23 cellular contexts compared by ENCODE assay signal in genomic region chr11:41031571-41032060, GRCh38.
"Had no signal": no experiment of that assay in that cellular context is flagged by ENCODE, and none has a peak within 500 bp of the region (broad histone marks: within the 10 kb centered on the region; RNA-seq: fewer than 3 reads in every experiment).

No MANE protein-coding gene starts in this region.

- H3K36me3 Mint-ChIP-seq: activated naive CD4-positive, alpha-beta T cell treated with anti-CD3 and anti-CD28 coated beads, Interleukin-2, amount 50 U/mL, for 24 hours; activated naive CD8-positive, alpha-beta T cell treated with anti-CD3 and anti-CD28 coated beads, Interleukin-2, amount 10 ng/mL, durations not matched to agents 7 days and 5 days had no signal

- H3K36me3 ChIP-seq: ascending aorta, cardiac muscle cell, SJCRH30 had no signal

- H3K4me3 ChIP-seq: ascending aorta, cardiac muscle cell, SJCRH30, SK-N-MC had no signal

- H3K4me3 Mint-ChIP-seq: activated CD4-positive, alpha-beta T cell treated with anti-CD3 and anti-CD28 coated beads, Interleukin-2, amount 10 ng/mL, durations not matched to agents 24 days and 14 days; activated CD8-positive, alpha-beta T cell treated with anti-CD3 and anti-CD28 coated beads for 36 hours; activated naive CD4-positive, alpha-beta T cell treated with anti-CD3 and anti-CD28 coated beads, Interleukin-2, amount 50 U/mL, for 24 hours; activated naive CD8-positive, alpha-beta T cell treated with anti-CD3 and anti-CD28 coated beads, Interleukin-2, amount 10 ng/mL, durations not matched to agents 7 days and 5 days; activated T-cell treated with anti-CD3 and anti-CD28 coated beads, Interleukin-2, amount 50 U/mL, for 72 hours; activated T-helper 17 cell treated with anti-CD3 and anti-CD28 coated beads, Interleukin-2, amount 50 U/mL, for 72 hours; T-helper 1 cell treated with Interleukin-12 subunit alpha and Interleukin-12 subunit beta and Interleukin-4 antibody, amounts not matched to agents 30 μg/mL and 1 μg/mL, for 36 hours; T-helper 2 cell treated with Interferon-gamma antibody and Interleukin-4, amounts not matched to agents 5 μg/mL and 100 μg/mL, for 36 hours had no signal

- H3K27me3 Mint-ChIP-seq: activated CD4-positive, alpha-beta T cell treated with anti-CD3 and anti-CD28 coated beads, Interleukin-2, amount 10 ng/mL, durations not matched to agents 24 days and 14 days; activated CD8-positive, alpha-beta T cell treated with anti-CD3 and anti-CD28 coated beads for 36 hours; activated naive CD4-positive, alpha-beta T cell treated with anti-CD3 and anti-CD28 coated beads, Interleukin-2, amount 50 U/mL, for 24 hours; activated naive CD8-positive, alpha-beta T cell treated with anti-CD3 and anti-CD28 coated beads, Interleukin-2, amount 10 ng/mL, durations not matched to agents 7 days and 5 days; activated T-helper 17 cell treated with anti-CD3 and anti-CD28 coated beads, Interleukin-2, amount 50 U/mL, for 72 hours had no signal

- H3K27me3 ChIP-seq: ascending aorta, cardiac muscle cell, SJCRH30 had no signal

- H3K9me3 ChIP-seq: ascending aorta, SJCRH30 had no signal

- H3K27ac Mint-ChIP-seq: activated CD4-positive, alpha-beta T cell treated with anti-CD3 and anti-CD28 coated beads, Interleukin-2, amount 10 ng/mL, durations not matched to agents 24 days and 14 days; activated CD8-positive, alpha-beta T cell treated with anti-CD3 and anti-CD28 coated beads for 36 hours; activated naive CD4-positive, alpha-beta T cell treated with anti-CD3 and anti-CD28 coated beads, Interleukin-2, amount 50 U/mL, for 24 hours; activated naive CD8-positive, alpha-beta T cell treated with anti-CD3 and anti-CD28 coated beads, Interleukin-2, amount 10 ng/mL, durations not matched to agents 7 days and 5 days; activated T-cell treated with anti-CD3 and anti-CD28 coated beads, Interleukin-2, amount 50 U/mL, for 72 hours; activated T-helper 17 cell treated with anti-CD3 and anti-CD28 coated beads, Interleukin-2, amount 50 U/mL, for 72 hours; T-helper 1 cell treated with Interleukin-12 subunit alpha and Interleukin-12 subunit beta and Interleukin-4 antibody, amounts not matched to agents 30 μg/mL and 1 μg/mL, for 36 hours; T-helper 2 cell treated with Interferon-gamma antibody and Interleukin-4, amounts not matched to agents 5 μg/mL and 100 μg/mL, for 36 hours had no signal

- H3K9me3 Mint-ChIP-seq: activated CD4-positive, alpha-beta T cell treated with anti-CD3 and anti-CD28 coated beads, Interleukin-2, amount 10 ng/mL, durations not matched to agents 24 days and 14 days; activated naive CD4-positive, alpha-beta T cell treated with anti-CD3 and anti-CD28 coated beads, Interleukin-2, amount 50 U/mL, for 24 hours had no signal

- H3K4me1 Mint-ChIP-seq: activated CD4-positive, alpha-beta T cell treated with anti-CD3 and anti-CD28 coated beads, Interleukin-2, amount 10 ng/mL, durations not matched to agents 24 days and 14 days; activated naive CD4-positive, alpha-beta T cell treated with anti-CD3 and anti-CD28 coated beads, Interleukin-2, amount 50 U/mL, for 24 hours; activated naive CD8-positive, alpha-beta T cell treated with anti-CD3 and anti-CD28 coated beads, Interleukin-2, amount 10 ng/mL, durations not matched to agents 7 days and 5 days; activated T-helper 17 cell treated with anti-CD3 and anti-CD28 coated beads, Interleukin-2, amount 50 U/mL, for 72 hours had no signal

- H3K27ac ChIP-seq: ascending aorta, cardiac muscle cell, SJCRH30, SK-N-MC had no signal

- DNase-seq: activated CD4-positive, alpha-beta T cell treated with anti-CD3 and anti-CD28 coated beads, Interleukin-2, amount 10 ng/mL, durations not matched to agents 24 days and 14 days; activated CD4-positive, alpha-beta T cell treated with anti-CD3 and anti-CD28 coated beads, Interleukin-2, amount 50 U/mL, for 4 hours; activated CD8-positive, alpha-beta T cell treated with anti-CD3 and anti-CD28 coated beads for 36 hours; activated effector memory CD4-positive, alpha-beta T cell treated with anti-CD3 and anti-CD28 coated beads, Interleukin-2, amount 50 U/mL, for 16 hours; activated naive CD4-positive, alpha-beta T cell; activated naive CD8-positive, alpha-beta T cell treated with anti-CD3 and anti-CD28 coated beads, Interleukin-2, amount 10 ng/mL, durations not matched to agents 7 days and 5 days; activated T-cell treated with anti-CD3 and anti-CD28 coated beads, Interleukin-2, amount 50 U/mL, for 1 hour; activated T-cell treated with anti-CD3 and anti-CD28 coated beads, Interleukin-2, amount 50 U/mL, for 72 hours; NCI-H1092 treated with DMSO at 0.1 percent for 48 hours; NCI-H1436; NCI-H1694; NCI-H1930; NCI-H2081 treated with DMSO at 0.1 percent for 48 hours; NCI-H524; SHP77; SJCRH30 had no signal

- ATAC-seq: activated CD8-positive, alpha-beta T cell treated with anti-CD3 and anti-CD28 coated beads for 36 hours; activated T-cell treated with anti-CD3 and anti-CD28 coated beads, Interleukin-2, amount 50 U/mL, for 72 hours; activated T-helper 17 cell treated with anti-CD3 and anti-CD28 coated beads, Interleukin-2, amount 50 U/mL, for 72 hours had no signal

- H3K4me1 ChIP-seq: ascending aorta, SJCRH30 had no signal
